In the genomic region with DNA sequence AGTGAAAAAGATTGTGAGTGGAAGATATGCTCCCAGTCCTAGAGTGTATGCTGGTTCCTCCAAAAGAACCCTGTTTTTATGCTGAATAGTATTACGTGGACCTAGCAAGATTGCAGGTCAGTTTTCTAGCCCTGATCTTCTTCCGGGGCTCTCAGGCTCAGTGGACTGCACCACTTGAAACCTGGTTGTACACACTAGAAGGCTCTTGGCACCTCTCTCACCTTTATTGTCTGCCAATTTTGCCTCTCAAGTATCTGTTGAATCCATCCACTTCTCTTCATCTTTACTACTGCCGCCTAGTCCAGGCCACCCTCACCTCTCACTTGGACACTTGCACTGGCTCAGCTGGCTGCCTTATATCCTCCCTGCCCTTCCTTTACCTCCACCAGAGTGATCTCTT, we compare ENCODE assay signal across 1 cellular context.
TF ChIP-seq lines count a peak whose summit lies in the region.

No MANE protein-coding gene starts in this region.

TF ChIP-seq in GM23338, 12 proteins besides CTCF, POLR2A, EP300 and RAD21 (continued from another document):
- TF ChIP-seq CREB1 (CRISPR knock-in tag; IDR thresholded peaks at IDR 0.05; ENCODE audit: low read depth) = no peak
- no peak for TF ChIP-seq STAT1 (IDR thresholded peaks at IDR 0.05; ENCODE audit: unreplicated experiment)
- no peak for TF ChIP-seq NANOG (IDR thresholded peaks at IDR 0.05; ENCODE audit: borderline replicate concordance)
- TF ChIP-seq, protein P1, sequence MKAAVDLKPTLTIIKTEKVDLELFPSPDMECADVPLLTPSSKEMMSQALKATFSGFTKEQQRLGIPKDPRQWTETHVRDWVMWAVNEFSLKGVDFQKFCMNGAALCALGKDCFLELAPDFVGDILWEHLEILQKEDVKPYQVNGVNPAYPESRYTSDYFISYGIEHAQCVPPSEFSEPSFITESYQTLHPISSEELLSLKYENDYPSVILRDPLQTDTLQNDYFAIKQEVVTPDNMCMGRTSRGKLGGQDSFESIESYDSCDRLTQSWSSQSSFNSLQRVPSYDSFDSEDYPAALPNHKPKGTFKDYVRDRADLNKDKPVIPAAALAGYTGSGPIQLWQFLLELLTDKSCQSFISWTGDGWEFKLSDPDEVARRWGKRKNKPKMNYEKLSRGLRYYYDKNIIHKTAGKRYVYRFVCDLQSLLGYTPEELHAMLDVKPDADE (IDR thresholded peaks at IDR 0.05) = no peak
- no peak for TF ChIP-seq ZNF114 (CRISPR knock-in tag; IDR thresholded peaks at IDR 0.05)
- no peak for TF ChIP-seq REST (IDR thresholded peaks at IDR 0.05; ENCODE audit: unreplicated experiment)
- no peak for TF ChIP-seq EZH2phosphoT487 (IDR thresholded peaks at IDR 0.05; ENCODE audit: unreplicated experiment)
- no peak for TF ChIP-seq JUNB (IDR thresholded peaks at IDR 0.05; ENCODE audit: unreplicated experiment)
- TF ChIP-seq POLR2AphosphoS5 (IDR thresholded peaks at IDR 0.05; ENCODE audit: low read depth) = no peak
- TF ChIP-seq, protein P2, sequence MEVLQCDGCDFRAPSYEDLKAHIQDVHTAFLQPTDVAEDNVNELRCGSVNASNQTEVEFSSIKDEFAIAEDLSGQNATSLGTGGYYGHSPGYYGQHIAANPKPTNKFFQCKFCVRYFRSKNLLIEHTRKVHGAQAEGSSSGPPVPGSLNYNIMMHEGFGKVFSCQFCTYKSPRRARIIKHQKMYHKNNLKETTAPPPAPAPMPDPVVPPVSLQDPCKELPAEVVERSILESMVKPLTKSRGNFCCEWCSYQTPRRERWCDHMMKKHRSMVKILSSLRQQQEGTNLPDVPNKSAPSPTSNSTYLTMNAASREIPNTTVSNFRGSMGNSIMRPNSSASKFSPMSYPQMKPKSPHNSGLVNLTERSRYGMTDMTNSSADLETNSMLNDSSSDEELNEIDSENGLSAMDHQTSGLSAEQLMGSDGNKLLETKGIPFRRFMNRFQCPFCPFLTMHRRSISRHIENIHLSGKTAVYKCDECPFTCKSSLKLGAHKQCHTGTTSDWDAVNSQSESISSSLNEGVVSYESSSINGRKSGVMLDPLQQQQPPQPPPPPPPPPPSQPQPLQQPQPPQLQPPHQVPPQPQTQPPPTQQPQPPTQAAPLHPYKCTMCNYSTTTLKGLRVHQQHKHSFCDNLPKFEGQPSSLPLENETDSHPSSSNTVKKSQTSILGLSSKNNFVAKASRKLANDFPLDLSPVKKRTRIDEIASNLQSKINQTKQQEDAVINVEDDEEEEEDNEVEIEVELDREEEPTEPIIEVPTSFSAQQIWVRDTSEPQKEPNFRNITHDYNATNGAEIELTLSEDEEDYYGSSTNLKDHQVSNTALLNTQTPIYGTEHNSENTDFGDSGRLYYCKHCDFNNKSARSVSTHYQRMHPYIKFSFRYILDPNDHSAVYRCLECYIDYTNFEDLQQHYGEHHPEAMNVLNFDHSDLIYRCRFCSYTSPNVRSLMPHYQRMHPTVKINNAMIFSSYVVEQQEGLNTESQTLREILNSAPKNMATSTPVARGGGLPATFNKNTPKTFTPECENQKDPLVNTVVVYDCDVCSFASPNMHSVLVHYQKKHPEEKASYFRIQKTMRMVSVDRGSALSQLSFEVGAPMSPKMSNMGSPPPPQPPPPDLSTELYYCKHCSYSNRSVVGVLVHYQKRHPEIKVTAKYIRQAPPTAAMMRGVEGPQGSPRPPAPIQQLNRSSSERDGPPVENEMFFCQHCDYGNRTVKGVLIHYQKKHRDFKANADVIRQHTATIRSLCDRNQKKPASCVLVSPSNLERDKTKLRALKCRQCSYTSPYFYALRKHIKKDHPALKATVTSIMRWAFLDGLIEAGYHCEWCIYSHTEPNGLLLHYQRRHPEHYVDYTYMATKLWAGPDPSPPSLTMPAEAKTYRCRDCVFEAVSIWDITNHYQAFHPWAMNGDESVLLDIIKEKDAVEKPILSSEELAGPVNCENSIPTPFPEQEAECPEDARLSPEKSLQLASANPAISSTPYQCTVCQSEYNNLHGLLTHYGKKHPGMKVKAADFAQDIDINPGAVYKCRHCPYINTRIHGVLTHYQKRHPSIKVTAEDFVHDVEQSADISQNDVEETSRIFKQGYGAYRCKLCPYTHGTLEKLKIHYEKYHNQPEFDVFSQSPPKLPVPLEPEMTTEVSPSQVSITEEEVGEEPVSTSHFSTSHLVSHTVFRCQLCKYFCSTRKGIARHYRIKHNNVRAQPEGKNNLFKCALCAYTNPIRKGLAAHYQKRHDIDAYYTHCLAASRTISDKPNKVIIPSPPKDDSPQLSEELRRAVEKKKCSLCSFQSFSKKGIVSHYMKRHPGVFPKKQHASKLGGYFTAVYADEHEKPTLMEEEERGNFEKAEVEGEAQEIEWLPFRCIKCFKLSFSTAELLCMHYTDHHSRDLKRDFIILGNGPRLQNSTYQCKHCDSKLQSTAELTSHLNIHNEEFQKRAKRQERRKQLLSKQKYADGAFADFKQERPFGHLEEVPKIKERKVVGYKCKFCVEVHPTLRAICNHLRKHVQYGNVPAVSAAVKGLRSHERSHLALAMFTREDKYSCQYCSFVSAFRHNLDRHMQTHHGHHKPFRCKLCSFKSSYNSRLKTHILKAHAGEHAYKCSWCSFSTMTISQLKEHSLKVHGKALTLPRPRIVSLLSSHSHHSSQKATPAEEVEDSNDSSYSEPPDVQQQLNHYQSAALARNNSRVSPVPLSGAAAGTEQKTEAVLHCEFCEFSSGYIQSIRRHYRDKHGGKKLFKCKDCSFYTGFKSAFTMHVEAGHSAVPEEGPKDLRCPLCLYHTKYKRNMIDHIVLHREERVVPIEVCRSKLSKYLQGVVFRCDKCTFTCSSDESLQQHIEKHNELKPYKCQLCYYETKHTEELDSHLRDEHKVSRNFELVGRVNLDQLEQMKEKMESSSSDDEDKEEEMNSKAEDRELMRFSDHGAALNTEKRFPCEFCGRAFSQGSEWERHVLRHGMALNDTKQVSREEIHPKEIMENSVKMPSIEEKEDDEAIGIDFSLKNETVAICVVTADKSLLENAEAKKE (CRISPR knock-in tag; IDR thresholded peaks at IDR 0.05) = no peak
